ENCODE assay signal across 22 cellular contexts in the genomic region with DNA sequence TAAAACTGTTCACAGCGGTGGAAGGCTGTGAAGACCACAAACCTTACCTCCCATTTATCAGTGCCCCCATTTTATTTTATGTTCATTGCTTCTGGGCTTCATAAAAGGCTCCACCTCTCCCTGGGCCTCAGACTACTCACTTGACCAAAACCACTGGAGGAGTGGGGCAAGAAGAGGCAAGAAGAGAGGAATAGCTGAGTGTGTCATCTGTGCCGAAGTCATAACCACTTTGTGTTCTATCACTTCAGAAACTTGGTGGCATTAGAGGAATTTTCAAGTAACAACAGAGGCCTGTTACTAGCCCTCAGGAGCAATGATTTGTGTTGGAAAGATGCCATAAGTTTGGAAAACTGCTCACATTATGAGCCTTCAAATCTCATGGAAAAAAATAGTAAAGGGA.
DNase-seq lines count a peak whose midpoint lies in the region; ATAC-seq lines count a peak whose summit lies in the region.
"Had no signal": no experiment of that assay in that cellular context is flagged by ENCODE, and none has a peak within 500 bp of the region (broad histone marks: within the 10 kb centered on the region; RNA-seq: fewer than 3 reads in every experiment).

No MANE protein-coding gene starts in this region.

- ATAC-seq in HG03521 (IDR thresholded peaks at IDR 0.05; ENCODE audit: unreplicated experiment): no peak
- ATAC-seq: HepG2, PC-3, T-cell had no signal

- no peak overlapping the region for H3K4me3 Mint-ChIP-seq in activated T-helper 2 cell treated with anti-CD3 and anti-CD28 coated beads, Interferon-gamma antibody, Interleukin-2, Interleukin-4, amounts not matched to agents 10 μg/mL and 5 μg/mL and 100 μg/mL, durations not matched to agents 14 hours and 24 hours and 36 hours (ENCODE audit: low read depth)
- H3K4me3 Mint-ChIP-seq: CD4-positive, CD25-positive, alpha-beta regulatory T cell; T-cell had no signal

- H3K27ac Mint-ChIP-seq in activated T-helper 2 cell treated with anti-CD3 and anti-CD28 coated beads, Interferon-gamma antibody, Interleukin-2, Interleukin-4, amounts not matched to agents 10 μg/mL and 5 μg/mL and 100 μg/mL, durations not matched to agents 14 hours and 24 hours and 36 hours: no peak overlapping the region
- H3K27ac Mint-ChIP-seq: CD4-positive, CD25-positive, alpha-beta regulatory T cell; T-cell had no signal

- DNase-seq in AG08395 (ENCODE audit: low spot score): peak; percentile 22
- DNase-seq in COLO829 (ENCODE audit: low spot score): peak; percentile 0
- peak; percentile 32 for DNase-seq in astrocyte of the hippocampus (ENCODE audit: low read depth, low spot score)
- DNase-seq in foreskin melanocyte: peak; percentile 11
- DNase-seq in activated T-helper 2 cell treated with anti-CD3 and anti-CD28 coated beads, Interferon-gamma antibody, Interleukin-2, Interleukin-4, amounts not matched to agents 10 μg/mL and 5 μg/mL and 100 μg/mL, durations not matched to agents 14 hours and 24 hours and 36 hours (ENCODE audit: low spot score): no peak
- no peak for DNase-seq in MV-4-11 (lab: John Stamatoyannopoulos, UW)
- DNase-seq: BE2C; CD4-positive, CD25-positive, alpha-beta regulatory T cell; DMS53; GF-D8; Karpas-422; NCI-H1105; NCI-H146; NCI-H1930; NCI-H2107; NCI-H524; NCI-H748 treated with DMSO at 0.1 percent for 48 hours; NK-92 treated with Interleukin-12 subunit alpha and Interleukin-12 subunit beta, amount 100 ng/mL, for 24 hours; PC-3; T-cell had no signal

- H3K27me3 Mint-ChIP-seq in activated T-helper 2 cell treated with anti-CD3 and anti-CD28 coated beads, Interferon-gamma antibody, Interleukin-2, Interleukin-4, amounts not matched to agents 10 μg/mL and 5 μg/mL and 100 μg/mL, durations not matched to agents 14 hours and 24 hours and 36 hours (ENCODE audit: low read depth): peaks cover 12% of the 10 kb centered on the region

- H3K4me1 Mint-ChIP-seq in activated T-helper 2 cell treated with anti-CD3 and anti-CD28 coated beads, Interferon-gamma antibody, Interleukin-2, Interleukin-4, amounts not matched to agents 10 μg/mL and 5 μg/mL and 100 μg/mL, durations not matched to agents 14 hours and 24 hours and 36 hours (ENCODE audit: low read depth): peaks cover 7% of the 10 kb centered on the region

- intact Hi-C loops in activated T-helper 2 cell treated with anti-CD3 and anti-CD28 coated beads, Interferon-gamma antibody, Interleukin-2, Interleukin-4, amounts not matched to agents 10 μg/mL and 5 μg/mL and 100 μg/mL, durations not matched to agents 14 hours and 24 hours and 36 hours (cut with micrococcal nuclease): no loop called here

- H3K36me3 Mint-ChIP-seq in activated T-helper 2 cell treated with anti-CD3 and anti-CD28 coated beads, Interferon-gamma antibody, Interleukin-2, Interleukin-4, amounts not matched to agents 10 μg/mL and 5 μg/mL and 100 μg/mL, durations not matched to agents 14 hours and 24 hours and 36 hours (ENCODE audit: low read depth): no peaks in the 10 kb centered on the region
- H3K36me3 Mint-ChIP-seq: CD4-positive, CD25-positive, alpha-beta regulatory T cell; T-cell had no signal

- H3K9me3 Mint-ChIP-seq in activated T-helper 2 cell treated with anti-CD3 and anti-CD28 coated beads, Interferon-gamma antibody, Interleukin-2, Interleukin-4, amounts not matched to agents 10 μg/mL and 5 μg/mL and 100 μg/mL, durations not matched to agents 14 hours and 24 hours and 36 hours: no peaks in the 10 kb centered on the region
- H3K9me3 Mint-ChIP-seq: T-cell had no signal

Comparison
In these comparisons a context has a peak if more than half of its experiments do, and no peak if none do; other contexts are left out.
1. DNase-seq: peak in AG08395 (single experiment), COLO829 (single experiment), astrocyte of the hippocampus (single experiment) and foreskin melanocyte (single experiment); none in activated T-helper 2 cell treated with anti-CD3 and anti-CD28 coated beads, Interferon-gamma antibody, Interleukin-2, Interleukin-4, amounts not matched to agents 10 μg/mL and 5 μg/mL and 100 μg/mL, durations not matched to agents 14 hours and 24 hours and 36 hours (single experiment) and MV-4-11 (single experiment).